In the genomic region with DNA sequence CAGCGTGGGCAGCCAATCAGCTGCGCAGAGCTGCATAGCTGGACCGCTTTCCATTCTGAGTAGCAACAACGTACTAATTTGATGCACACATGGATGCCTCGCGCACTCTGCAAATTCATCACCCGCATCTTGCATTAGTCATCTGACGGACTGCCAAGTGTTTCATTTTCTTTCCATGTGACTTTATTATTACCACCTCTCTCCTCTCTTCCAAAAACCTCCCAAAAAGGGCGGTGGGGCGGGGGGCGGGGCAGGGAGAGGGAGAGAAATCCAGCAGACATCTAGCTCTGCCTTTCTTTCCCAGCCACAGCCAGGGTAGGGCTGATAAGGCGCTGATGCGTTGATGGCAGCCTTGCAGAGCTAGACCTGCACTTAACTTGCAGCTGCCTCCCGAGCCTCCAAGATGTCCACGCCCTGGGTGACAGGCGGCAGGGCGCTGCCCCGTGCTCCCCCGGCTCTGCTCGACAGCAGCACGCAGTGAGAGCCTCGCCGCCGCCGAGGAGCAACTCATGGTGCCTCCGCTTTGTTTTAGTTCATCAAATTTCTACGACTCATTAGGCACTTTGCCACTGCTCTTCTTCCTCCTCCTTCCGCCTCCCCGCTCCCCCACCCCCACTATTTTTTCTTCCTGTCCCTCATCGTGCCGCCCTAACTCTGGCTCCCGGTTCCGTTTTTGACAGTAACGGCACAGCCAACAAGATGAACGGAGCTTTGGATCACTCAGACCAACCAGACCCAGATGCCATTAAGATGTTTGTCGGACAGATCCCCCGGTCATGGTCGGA, we compare ENCODE assay signal across 8 cellular contexts.
A peak's percentile ranks its signal among the peaks of the same experiment; 100 is the strongest.
DNase-seq lines count a peak whose midpoint lies in the region; ATAC-seq, FAIRE-seq and TF ChIP-seq lines count a peak whose summit lies in the region.

No MANE protein-coding gene starts in this region.

- TF ChIP-seq CTCF in SU-DHL-6 (IDR thresholded peaks at IDR 0.05; ENCODE audit: insufficient read depth, low read length, poor library complexity, severe bottlenecking): no peak
- no peak for TF ChIP-seq CTCF in hepatocyte (IDR thresholded peaks at IDR 0.05; ENCODE audit: poor library complexity)

- no peaks in the 10 kb centered on the region for H3K79me2 ChIP-seq in SU-DHL-6 (ENCODE audit: insufficient read depth, low read length)
- H3K79me2 ChIP-seq in hepatocyte: no peaks in the 10 kb centered on the region

- H3K9me3 ChIP-seq in SU-DHL-6 (ENCODE audit: insufficient read depth, low read length) (no peaks in the 10 kb centered on the region), hepatocyte (ENCODE audit: low read depth) (no peaks in the 10 kb centered on the region)

- peaks cover 5% of the 10 kb centered on the region for H3K4me1 ChIP-seq in hepatocyte (ENCODE audit: insufficient read depth)

- no peaks in the 10 kb centered on the region for H4K20me1 ChIP-seq in SU-DHL-6 (ENCODE audit: low read depth, low read length)
- H4K20me1 ChIP-seq in hepatocyte (ENCODE audit: insufficient read depth, poor library complexity, severe bottlenecking): no peaks in the 10 kb centered on the region

- H3K9ac ChIP-seq in SU-DHL-6 (ENCODE audit: low read length): peak overlapping the region; percentile 65

- WGBS in hepatocyte (ENCODE audit: low lambda C conversion rate, missing lambda C conversion rate): 4% methylated on average over 31 of the region's 38 CpGs

- H3K36me3 ChIP-seq in SU-DHL-6 (ENCODE audit: low read length): no peaks in the 10 kb centered on the region
- no peaks in the 10 kb centered on the region for H3K36me3 ChIP-seq in hepatocyte (replicated peaks; ENCODE audit: insufficient read depth, low read depth)

- H3K27ac ChIP-seq in SU-DHL-6 (ENCODE audit: low read depth, low read length): peak overlapping the region; percentile 80
- H3K27ac ChIP-seq in angular gyrus (ENCODE audit: low read depth, low read length): peak overlapping the region; percentile 56
- H3K27ac ChIP-seq in hepatocyte: no peak overlapping the region

- peak; percentile 95 for FAIRE-seq in GM12891 (lab: Jason Lieb, UNC)

- DNase-seq in GM12891 (ENCODE audit: insufficient read length, low spot score): no peak
- DNase-seq in hepatocyte (ENCODE audit: low spot score): peak; percentile 50
- peak; percentile 83 for DNase-seq in retina
- DNase-seq in NCI-H1694 (lab: John Stamatoyannopoulos, UW): no peak

- peaks cover 13% of the 10 kb centered on the region for H3F3A ChIP-seq in SU-DHL-6 (ENCODE audit: insufficient read depth)

- no peaks in the 10 kb centered on the region for H3K9me2 ChIP-seq in SU-DHL-6 (replicated peaks; ENCODE audit: insufficient read depth, low read length)
- H3K9me2 ChIP-seq in hepatocyte (replicated peaks; ENCODE audit: insufficient read depth): no peaks in the 10 kb centered on the region

- peak overlapping the region; percentile 75 for H3K4me2 ChIP-seq in SU-DHL-6 (ENCODE audit: low read depth, low read length, poor library complexity, severe bottlenecking)
- peak overlapping the region; percentile 96 for H3K4me2 ChIP-seq in hepatocyte

- peak overlapping the region; percentile 80 for H3K4me3 ChIP-seq in SU-DHL-6 (ENCODE audit: insufficient read depth, low read length, poor library complexity, severe bottlenecking)
- H3K4me3 ChIP-seq in hepatocyte: peak overlapping the region; percentile 34

- H3K27me3 ChIP-seq in SU-DHL-6 (ENCODE audit: low read length): no peaks in the 10 kb centered on the region
- peaks cover 31% of the 10 kb centered on the region for H3K27me3 ChIP-seq in hepatocyte

- peak; percentile 23 for ATAC-seq in HG03175 (IDR thresholded peaks at IDR 0.05; ENCODE audit: unreplicated experiment)
- no peak for ATAC-seq in GM21737 (IDR thresholded peaks at IDR 0.05; ENCODE audit: unreplicated experiment)

- TF ChIP-seq POLR2A in GM12891 (IDR thresholded peaks at IDR 0.05; ENCODE audit: low read depth, low read length): peak; percentile 40; the same call in 1 of the 2 replicates

- peak overlapping the region; percentile 78 for H2AFZ ChIP-seq in SU-DHL-6 (ENCODE audit: low read depth, low read length, severe bottlenecking)
- peak overlapping the region; percentile 79 for H2AFZ ChIP-seq in hepatocyte

TF ChIP-seq in GM12891, 5 proteins besides CTCF, POLR2A, EP300 and RAD21:
- peak; percentile 77 for TF ChIP-seq POU2F2 (IDR thresholded peaks at IDR 0.05; ENCODE audit: low read depth, low read length)
- TF ChIP-seq SPI1 (IDR thresholded peaks at IDR 0.05; ENCODE audit: low read depth, low read length): peak; percentile 74
- TF ChIP-seq TAF1 (IDR thresholded peaks at IDR 0.05; ENCODE audit: low read depth, low read length): peak; percentile 20; the same call in 1 of the 2 replicates
- TF ChIP-seq PAX5 (IDR thresholded peaks at IDR 0.05; ENCODE audit: insufficient read depth, low read length, severe bottlenecking): no peak
- TF ChIP-seq POLR2AphosphoS5 (IDR thresholded peaks at IDR 0.05; ENCODE audit: low read depth, low read length): peak; percentile 30; the same call in 1 of the 2 replicates

Comparison
In these comparisons a context has a peak if more than half of its experiments do, and no peak if none do; other contexts are left out.
1. DNase-seq: peak in hepatocyte (single experiment) and retina (single experiment); none in GM12891 (single experiment) and NCI-H1694 (single experiment).